24 cellular contexts compared by ENCODE assay signal in the genomic region with DNA sequence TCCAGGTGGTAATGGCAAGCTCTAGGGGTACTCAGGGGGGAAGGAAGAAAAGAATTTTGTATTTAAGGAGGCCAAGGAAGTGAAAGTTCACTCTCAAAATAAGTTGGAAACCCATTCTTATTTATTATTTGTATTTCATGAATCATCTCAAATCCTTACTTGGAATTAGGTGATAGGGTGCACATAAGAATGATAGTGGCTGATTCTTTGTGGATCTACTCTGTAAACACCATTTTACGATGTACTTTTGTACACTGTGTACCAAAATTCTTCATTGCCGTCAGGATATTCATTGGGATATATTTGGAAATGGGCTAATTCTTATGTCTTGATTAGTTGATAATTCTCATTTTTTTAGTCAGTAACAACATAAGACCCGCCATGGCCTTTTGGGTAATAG.
"Had no signal": no experiment of that assay in that cellular context is flagged by ENCODE, and none has a peak within 500 bp of the region (broad histone marks: within the 10 kb centered on the region; RNA-seq: fewer than 3 reads in every experiment).

No MANE protein-coding gene starts in this region.

- H3K4me1 ChIP-seq: SJSA1 had no signal

- ATAC-seq: HepG2 had no signal

- H3K27me3 ChIP-seq: SJSA1 had no signal

- H3K27ac ChIP-seq: SJSA1, SK-N-MC had no signal

- DNase-seq: IMR-90, Kasumi-1, KG1, MV-4-11, NCI-H1048, NCI-H1105, NCI-H1417 treated with DMSO at 0.1 percent for 48 hours, NCI-H146, NCI-H1694 treated with DMSO at 0.1 percent for 48 hours, NCI-H1930, NCI-H2081 treated with DMSO at 0.1 percent for 48 hours, NCI-H2171, NCI-H226, NCI-H446, NCI-H510A, NCI-H524 treated with DMSO at 0.1 percent for 48 hours, NCI-H69, NCI-H774, Right ventricle myocardium superior, RPMI8226, SIG-M5 had no signal

- H3K9me3 ChIP-seq: SJSA1 had no signal

- H3K36me3 ChIP-seq: SJSA1 had no signal

- H3K4me3 ChIP-seq: SJSA1, SK-N-MC had no signal
